In the genomic region with DNA sequence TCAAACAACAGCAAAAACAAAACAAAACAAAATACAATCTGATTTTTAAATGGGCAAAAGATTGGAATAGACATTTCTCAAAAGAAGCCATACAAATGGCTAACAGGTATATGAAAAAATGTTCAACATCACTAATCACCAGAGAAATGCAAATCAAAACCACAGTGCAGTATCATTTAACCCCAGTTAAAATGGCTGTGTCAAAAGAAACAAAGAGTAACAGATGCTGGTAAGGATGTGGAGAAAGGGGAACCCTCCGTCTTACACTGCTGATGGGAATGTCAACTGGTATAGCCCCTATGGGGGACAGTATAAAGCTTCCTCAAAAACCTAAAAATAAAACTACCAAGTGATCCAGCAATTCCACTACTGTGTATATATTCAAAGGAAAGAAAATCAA, we compare ENCODE assay signal across 15 cellular contexts.
"Had no signal": no experiment of that assay in that cellular context is flagged by ENCODE, and none has a peak within 500 bp of the region (broad histone marks: within the 10 kb centered on the region; RNA-seq: fewer than 3 reads in every experiment).

No MANE protein-coding gene starts in this region.

- DNase-seq: activated CD4-positive, alpha-beta memory T cell treated with anti-CD3 and anti-CD28 coated beads for 36 hours; activated CD4-positive, alpha-beta T cell treated with anti-CD3 and anti-CD28 coated beads for 4 hours; activated T-cell treated with anti-CD3 and anti-CD28 coated beads for 4 hours; effector CD8-positive, alpha-beta T cell; heart left ventricle; left ventricle myocardium inferior; mammary epithelial cell; occipital lobe; retina; stimulated activated naive B cell treated with anti-CD40 and anti-IgM and Interleukin-4, amounts not matched to agents 10 μg/mL and 1 μg/mL and 100 μg/mL, for 72 hours; upper lobe of left lung had no signal

- H3K4me1 ChIP-seq: gastroesophageal sphincter, left ventricle myocardium inferior, upper lobe of left lung had no signal

- ATAC-seq: esophagus mucosa, gastroesophageal sphincter, heart left ventricle, WTC11 had no signal

- H3K9me3 ChIP-seq: thoracic aorta had no signal

- H3K27me3 ChIP-seq: gastroesophageal sphincter, heart left ventricle, upper lobe of left lung had no signal

- H3K36me3 ChIP-seq: gastroesophageal sphincter, heart left ventricle, left ventricle myocardium inferior, thoracic aorta, upper lobe of left lung had no signal

- H3K4me3 ChIP-seq: gastroesophageal sphincter, heart left ventricle, left ventricle myocardium inferior, thoracic aorta, upper lobe of left lung had no signal

- H3K27ac ChIP-seq: gastroesophageal sphincter, heart left ventricle, left ventricle myocardium inferior, thoracic aorta, upper lobe of left lung had no signal
